ENCODE assay signal across 24 cellular contexts in genomic region chr7:111031916-111032315, GRCh38. TPM values are rescaled to one million over a fixed set of nuclear protein-coding genes. Genes with fewer than 3 reads are reported as not detected.
"Had no signal": no experiment of that assay in that cellular context is flagged by ENCODE, and none has a peak within 500 bp of the region (broad histone marks: within the 10 kb centered on the region; RNA-seq: fewer than 3 reads in every experiment).

No MANE protein-coding gene starts in this region.

- ATAC-seq: effector memory CD8-positive, alpha-beta T cell; esophagus mucosa; gastrocnemius medialis; heart right ventricle; left cardiac atrium; left lung; left ventricle myocardium superior; naive thymus-derived CD4-positive, alpha-beta T cell had no signal

- DNase-seq: colonic mucosa; cortex of kidney; effector CD8-positive, alpha-beta T cell; effector memory CD8-positive, alpha-beta T cell; endodermal cell; erythroblast; esophagus squamous epithelium; foreskin fibroblast; foreskin melanocyte; gastrocnemius medialis; glutamatergic neuron; head of caudate nucleus; heart right ventricle; hippocampal formation; left cardiac atrium; left lung; left ventricle myocardium superior; mammary epithelial cell; mesendoderm; midbrain; naive thymus-derived CD4-positive, alpha-beta T cell had no signal

- H3K36me3 Mint-ChIP-seq: memory B cell had no signal

- H3K27me3 Mint-ChIP-seq: dendritic cell treated with granulocyte-macrophage colony-stimulating factor and Interleukin-4, amounts not matched to agents 40 ng/mL and 50 ng/mL, for 4 days; effector memory CD8-positive, alpha-beta T cell; memory B cell had no signal

- H3K4me3 Mint-ChIP-seq: dendritic cell treated with granulocyte-macrophage colony-stimulating factor and Interleukin-4, amounts not matched to agents 40 ng/mL and 50 ng/mL, for 4 days; effector memory CD8-positive, alpha-beta T cell; endodermal cell; memory B cell; naive thymus-derived CD4-positive, alpha-beta T cell had no signal

- H3K9me3 Mint-ChIP-seq: dendritic cell treated with granulocyte-macrophage colony-stimulating factor and Interleukin-4, amounts not matched to agents 40 ng/mL and 50 ng/mL, for 4 days; effector memory CD8-positive, alpha-beta T cell; endodermal cell; memory B cell had no signal

- H3K27ac Mint-ChIP-seq: dendritic cell treated with granulocyte-macrophage colony-stimulating factor and Interleukin-4, amounts not matched to agents 40 ng/mL and 50 ng/mL, for 4 days; effector memory CD8-positive, alpha-beta T cell; endodermal cell; memory B cell had no signal

RNA-seq across cellular contexts. Expression of gene LRRN3, which starts 59.0 kb away (rescaled TPM):
- total RNA-seq: esophagus mucosa had no signal
